1 cellular context compared by ENCODE assay signal in the genomic region with DNA sequence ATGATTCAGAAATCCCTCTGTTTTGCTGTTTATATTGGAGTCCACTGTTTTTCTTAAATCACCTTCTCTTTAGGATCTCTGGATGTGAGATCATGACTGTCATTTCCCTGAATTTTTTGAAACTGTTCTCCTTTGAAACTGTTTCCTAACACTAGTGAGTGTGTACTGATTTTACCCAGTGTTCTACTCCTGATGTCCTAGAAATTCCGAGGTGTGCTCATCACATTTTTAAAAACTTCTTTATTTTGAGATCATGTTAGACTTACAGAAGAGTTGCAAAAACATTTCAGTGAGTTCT.
TF ChIP-seq lines count a peak whose summit lies in the region.

No MANE protein-coding gene starts in this region.

TF ChIP-seq in IMR-90, 13 proteins besides CTCF, POLR2A, EP300 and RAD21:
- TF ChIP-seq CHD1 (IDR thresholded peaks at IDR 0.05; ENCODE audit: low read depth, low read length) (no peak), RCOR1 (IDR thresholded peaks at IDR 0.05; ENCODE audit: insufficient replicate concordance, low read length) (no peak), SMC3 (IDR thresholded peaks at IDR 0.05; ENCODE audit: low read depth, low read length) (no peak), BHLHE40 (IDR thresholded peaks at IDR 0.05; ENCODE audit: low read depth, low read length) (no peak), NFE2L2 (IDR thresholded peaks at IDR 0.05; ENCODE audit: low read depth, low read length) (no peak)
TF ChIP-seq in IMR-90: peak in this region for 0.
